Comparison of ENCODE assay signal across 9 cellular contexts in the genomic region with DNA sequence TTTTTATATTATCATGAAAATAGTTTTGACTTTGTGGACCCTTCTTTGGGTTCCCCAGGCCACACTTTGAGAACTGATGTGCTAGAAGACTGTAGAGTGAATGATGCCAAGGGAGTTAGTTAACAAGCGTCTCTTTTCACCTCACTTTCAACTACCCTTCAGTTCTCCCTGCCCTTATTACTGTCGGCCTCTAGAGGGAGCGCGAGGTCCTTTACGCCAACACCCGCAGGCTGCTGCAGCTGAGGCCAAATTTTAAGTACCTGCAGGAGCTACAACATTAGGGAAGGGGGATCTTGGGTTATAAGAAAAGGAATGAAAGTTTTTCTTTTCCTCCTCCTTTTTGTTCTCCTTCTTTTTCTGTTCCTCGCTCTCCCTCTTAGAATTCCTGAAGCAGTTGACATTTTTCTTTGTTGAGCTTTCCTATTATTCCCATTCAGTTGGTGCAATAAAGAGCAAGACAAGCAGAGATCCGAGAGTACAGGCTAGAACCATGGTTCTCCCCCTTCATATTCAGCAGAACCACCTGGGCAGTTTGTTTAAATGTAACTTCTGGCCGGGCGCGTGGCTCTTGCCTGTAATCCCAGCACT.
A peak's percentile ranks its signal among the peaks of the same experiment; 100 is the strongest.
DNase-seq lines count a peak whose midpoint lies in the region; ATAC-seq lines count a peak whose summit lies in the region.
"Had no signal": no experiment of that assay in that cellular context is flagged by ENCODE, and none has a peak within 500 bp of the region (broad histone marks: within the 10 kb centered on the region; RNA-seq: fewer than 3 reads in every experiment).

No MANE protein-coding gene starts in this region.

- H3K4me3 ChIP-seq in CD8-positive, alpha-beta memory T cell (ENCODE audit: low read length) = no peak overlapping the region

- no peaks in the 10 kb centered on the region for H3K36me3 ChIP-seq in CD8-positive, alpha-beta memory T cell (ENCODE audit: insufficient read depth, low read length)

- no peak overlapping the region for H3K27ac Mint-ChIP-seq in CD8-positive, alpha-beta memory T cell
- no peak overlapping the region for H3K27ac Mint-ChIP-seq in activated CD8-positive, alpha-beta memory T cell treated with anti-CD3 and anti-CD28 coated beads, Interleukin-2, amount 10 ng/mL, durations not matched to agents 7 days and 5 days
- H3K27ac Mint-ChIP-seq: T-helper 1 cell treated with Interleukin-12 subunit alpha and Interleukin-12 subunit beta and Interleukin-4 antibody, amounts not matched to agents 30 μg/mL and 1 μg/mL, for 36 hours had no signal

- peaks cover 0 to 4% of the 10 kb centered on the region in 2 donors for H3K27me3 Mint-ChIP-seq in CD8-positive, alpha-beta memory T cell
- H3K27me3 Mint-ChIP-seq in activated CD8-positive, alpha-beta memory T cell treated with anti-CD3 and anti-CD28 coated beads, Interleukin-2, amount 10 ng/mL, durations not matched to agents 7 days and 5 days = peaks cover 6% of the 10 kb centered on the region

- H3K36me3 Mint-ChIP-seq in CD8-positive, alpha-beta memory T cell = no peaks in the 10 kb centered on the region
- H3K36me3 Mint-ChIP-seq in activated CD8-positive, alpha-beta memory T cell treated with anti-CD3 and anti-CD28 coated beads, Interleukin-2, amount 10 ng/mL, durations not matched to agents 7 days and 5 days = no peaks in the 10 kb centered on the region

- no peak overlapping the region for H3K27ac ChIP-seq in CD8-positive, alpha-beta memory T cell (ENCODE audit: low read depth, low read length)

- ATAC-seq in GM19351 (IDR thresholded peaks at IDR 0.05; ENCODE audit: unreplicated experiment) (peak; percentile 95), HG03457 (IDR thresholded peaks at IDR 0.05; ENCODE audit: unreplicated experiment) (peak; percentile 58)
- peak; percentile 82 for ATAC-seq in activated CD8-positive, alpha-beta memory T cell treated with anti-CD3 and anti-CD28 coated beads, Interleukin-2, amount 10 ng/mL, durations not matched to agents 7 days and 5 days

- H3K4me1 Mint-ChIP-seq in CD8-positive, alpha-beta memory T cell = no peaks in the 10 kb centered on the region
- H3K4me1 Mint-ChIP-seq in activated CD8-positive, alpha-beta memory T cell treated with anti-CD3 and anti-CD28 coated beads, Interleukin-2, amount 10 ng/mL, durations not matched to agents 7 days and 5 days = no peaks in the 10 kb centered on the region

- no peaks in the 10 kb centered on the region for H3K9me3 Mint-ChIP-seq in CD8-positive, alpha-beta memory T cell
- H3K9me3 Mint-ChIP-seq in activated CD8-positive, alpha-beta memory T cell treated with anti-CD3 and anti-CD28 coated beads, Interleukin-2, amount 10 ng/mL, durations not matched to agents 7 days and 5 days (ENCODE audit: low read depth) = no peaks in the 10 kb centered on the region
- H3K9me3 Mint-ChIP-seq: T-helper 1 cell treated with Interleukin-12 subunit alpha and Interleukin-12 subunit beta and Interleukin-4 antibody, amounts not matched to agents 30 μg/mL and 1 μg/mL, for 36 hours had no signal

- no peaks in the 10 kb centered on the region for H3K27me3 ChIP-seq in CD8-positive, alpha-beta memory T cell (ENCODE audit: insufficient read depth, low read length, poor library complexity, severe bottlenecking)

- peak; percentile 43 to 74 (median 54) for DNase-seq in CD8-positive, alpha-beta memory T cell
- DNase-seq in NOMO-1 treated with DMSO at 0.1 percent for 48 hours (lab: John Stamatoyannopoulos, UW; ENCODE audit: unreplicated experiment) = peak; percentile 31
- peak; percentile 78 for DNase-seq in activated CD8-positive, alpha-beta memory T cell treated with anti-CD3 and anti-CD28 coated beads, Interleukin-2, amount 10 ng/mL, durations not matched to agents 7 days and 5 days
- DNase-seq in epidermal melanocyte (ENCODE audit: insufficient read length, low spot score) = peak; percentile 66
- DNase-seq in mucosa of gallbladder (ENCODE audit: low spot score) = peak; percentile 72
- DNase-seq in stimulated activated CD8-positive, alpha-beta memory T cell treated with anti-CD3 and anti-CD28 coated beads, Interleukin-7, amount 100 ng/mL, for 1 hour (ENCODE audit: low read depth in 2 of 2) = peak; percentile 24 to 49

- CTCF ChIA-PET in CD8-positive, alpha-beta memory T cell (lab: Charles Lee) = interaction anchor here (0.7 to 4.9 kb wide), 28 partner anchors 9 to 903 kb away, joined by 3 to 76 read pairs (median 4); no protein-coding TSS in a partner anchor
- CTCF ChIA-PET in activated CD8-positive, alpha-beta memory T cell treated with anti-CD3 and anti-CD28 coated beads, Interleukin-2, amount 10 ng/mL, durations not matched to agents 7 days and 5 days (lab: Charles Lee) = interaction anchor here (0.7 to 3.8 kb wide), 21 partner anchors 9 to 541 kb away, joined by 3 to 22 read pairs (median 6); no protein-coding TSS in a partner anchor

- H3K9me3 ChIP-seq in CD8-positive, alpha-beta memory T cell (ENCODE audit: low read length) = no peaks in the 10 kb centered on the region

- POLR2A ChIA-PET in CD8-positive, alpha-beta memory T cell (lab: Charles Lee) = interaction anchor here (1.0 kb wide), 1 partner anchor 334 kb away, joined by 3 read pairs; no protein-coding TSS in a partner anchor

- H3K4me3 Mint-ChIP-seq in CD8-positive, alpha-beta memory T cell = no peak overlapping the region
- no peak overlapping the region for H3K4me3 Mint-ChIP-seq in activated CD8-positive, alpha-beta memory T cell treated with anti-CD3 and anti-CD28 coated beads, Interleukin-2, amount 10 ng/mL, durations not matched to agents 7 days and 5 days
- H3K4me3 Mint-ChIP-seq: T-helper 1 cell treated with Interleukin-12 subunit alpha and Interleukin-12 subunit beta and Interleukin-4 antibody, amounts not matched to agents 30 μg/mL and 1 μg/mL, for 36 hours had no signal

- H3K4me1 ChIP-seq in CD8-positive, alpha-beta memory T cell (ENCODE audit: insufficient read depth, low read length) = no peaks in the 10 kb centered on the region
